ENCODE assay signal across 27 cellular contexts in genomic region chr17:50241431-50241830, GRCh38. TPM values are rescaled to one million over a fixed set of nuclear protein-coding genes. Genes with fewer than 3 reads are reported as not detected.
A peak's percentile ranks its signal among the peaks of the same experiment; 100 is the strongest.
DNase-seq lines count a peak whose midpoint lies in the region; ATAC-seq, FAIRE-seq and TF ChIP-seq lines count a peak whose summit lies in the region.
"Had no signal": no experiment of that assay in that cellular context is flagged by ENCODE, and none has a peak within 500 bp of the region (broad histone marks: within the 10 kb centered on the region; RNA-seq: fewer than 3 reads in every experiment).

No MANE protein-coding gene starts in this region.

- no peaks in the 10 kb centered on the region for H3K79me2 ChIP-seq in HepG2 (ENCODE audit: insufficient read depth, low read length)

- in situ Hi-C loops in HepG2 (cut with HindIII; ENCODE audit: extremely low pct_ligation_motif_present, low pct_unique_long_range_greater_than_20kb) = no loop called here

- H3K27ac ChIP-seq in HepG2 (ENCODE audit: extremely low read length, insufficient read depth, low read length) = no peak overlapping the region
- H3K27ac ChIP-seq in right lobe of liver = no peak overlapping the region
- no peak overlapping the region for H3K27ac ChIP-seq in HEK293 (ENCODE audit: extremely low read depth, low read depth, low read length)
- H3K27ac ChIP-seq: 22Rv1, BLaER1 had no signal

- peaks cover 8% of the 10 kb centered on the region; the same call in 1 of the 2 replicates for H3K27me3 Mint-ChIP-seq in WTC11 (ENCODE audit: low read depth)
- no peaks in the 10 kb centered on the region for H3K27me3 Mint-ChIP-seq in chondrocyte (ENCODE audit: low read depth)

- DNase-seq in HepG2 (ENCODE audit: low spot score) (no peak), right lobe of liver (no peak), WTC11 (ENCODE audit: low spot score) (no peak), chondrocyte (ENCODE audit: low spot score) (no peak), UCSD-AML1 (lab: John Stamatoyannopoulos, UW; ENCODE audit: unreplicated experiment) (no peak), NCI-H2029 (lab: John Stamatoyannopoulos, UW) (no peak)
- DNase-seq: ACHN; BE2C; C1 segment of cervical spinal cord; CD4-positive, alpha-beta memory T cell; CD4-positive, CD25-positive, alpha-beta regulatory T cell; CD8-positive, alpha-beta memory T cell; COR-L47; DMS 273 treated with DMSO at 0.1 percent for 48 hours; DMS153; DMS53; DMS79; DND-41; GDM1 had no signal

- 10% methylated on average over 5 of the region's 5 CpGs for WGBS in HepG2 (ENCODE audit: low lambda C conversion rate)
- 65% methylated on average over 5 of the region's 5 CpGs for WGBS in right lobe of liver (ENCODE audit: insufficient coverage, low coverage, low lambda C conversion rate, missing lambda C conversion rate)

- no peak for TF ChIP-seq CTCF in HepG2 (CRISPR knock-in tag; IDR thresholded peaks at IDR 0.05)
- TF ChIP-seq CTCF in right lobe of liver (IDR thresholded peaks at IDR 0.05) = no peak
- no peak for TF ChIP-seq CTCF in HEK293 (tag by site-specific recombination; IDR thresholded peaks at IDR 0.05)
- TF ChIP-seq CTCF in WTC11 (IDR thresholded peaks at IDR 0.05) = no peak
- no peak for TF ChIP-seq CTCF in chondrocyte (IDR thresholded peaks at IDR 0.05)

- ATAC-seq in HepG2 = no peak
- no peak for ATAC-seq in right lobe of liver
- ATAC-seq in WTC11 = no peak
- no peak for ATAC-seq in HG03378 (IDR thresholded peaks at IDR 0.05; ENCODE audit: unreplicated experiment)
- ATAC-seq: GM12878 had no signal

- H3K4me3 ChIP-seq in HepG2 (replicated peaks in 1 of 3; ENCODE audit: insufficient read depth in 1 of 3, low read depth in 2 of 3, low read length in 3 of 3) = no peak overlapping the region
- H3K4me3 ChIP-seq in right lobe of liver = no peak overlapping the region
- H3K4me3 ChIP-seq in HEK293 (ENCODE audit: low read depth, low read length) = no peak overlapping the region
- H3K4me3 ChIP-seq: BLaER1, GM12878 had no signal

- TF ChIP-seq EP300 in HepG2 (IDR thresholded peaks at IDR 0.05; ENCODE audit: low read depth in 2 of 2, low read length in 2 of 2) (no peak), HepG2 (CRISPR knock-in tag; IDR thresholded peaks at IDR 0.05; ENCODE audit: borderline replicate concordance) (no peak)

- POLR2A ChIA-PET in HepG2 (lab: Yijun Ruan, JAX) = no interaction called here
- POLR2A ChIA-PET in HEK293 (lab: Yijun Ruan, JAX) = no interaction called here
- POLR2A ChIA-PET in WTC11 (lab: Charles Lee) = no interaction called here

- BruUV-seq in HepG2 (replicated peaks; lab: Mats Ljungman, UMichigan) = no TSS peak

- H3K4me3 Mint-ChIP-seq in WTC11 (no peak overlapping the region), chondrocyte (ENCODE audit: unreplicated experiment) (no peak overlapping the region)
- H3K4me3 Mint-ChIP-seq: CD14-positive monocyte; CD4-positive, alpha-beta memory T cell; CD4-positive, CD25-positive, alpha-beta regulatory T cell; CD8-positive, alpha-beta memory T cell had no signal

- H3K4me1 ChIP-seq in HepG2 (ENCODE audit: insufficient read depth, low read length) (no peaks in the 10 kb centered on the region), right lobe of liver (no peaks in the 10 kb centered on the region), HEK293 (ENCODE audit: control insufficient read depth, insufficient read depth, low read length) (no peaks in the 10 kb centered on the region)
- H3K4me1 ChIP-seq: BE2C had no signal

- no peak overlapping the region for H3K9ac ChIP-seq in HepG2 (ENCODE audit: insufficient read depth, low read depth, low read length)
- H3K9ac ChIP-seq: BLaER1 had no signal

- TF ChIP-seq POLR2A in HepG2 (IDR thresholded peaks at IDR 0.05; ENCODE audit: insufficient read depth in 1 of 2, low read depth in 2 of 2, low read length in 2 of 2) = no peak
- no peak for TF ChIP-seq POLR2A in right lobe of liver (IDR thresholded peaks at IDR 0.05)

- H2AFZ ChIP-seq in HepG2 (ENCODE audit: low read length) = no peak overlapping the region

- H3K4me2 ChIP-seq in HepG2 (ENCODE audit: low read depth, low read length) = no peak overlapping the region
- H3K4me2 ChIP-seq: BLaER1 had no signal

- no peaks in the 10 kb centered on the region for H3K9me3 Mint-ChIP-seq in WTC11
- H3K9me3 Mint-ChIP-seq in chondrocyte (ENCODE audit: low read depth) = peaks cover 7% of the 10 kb centered on the region
- H3K9me3 Mint-ChIP-seq: CD4-positive, alpha-beta memory T cell; CD4-positive, CD25-positive, alpha-beta regulatory T cell; CD8-positive, alpha-beta memory T cell had no signal

- H3K27ac Mint-ChIP-seq in WTC11 (no peak overlapping the region), chondrocyte (ENCODE audit: unreplicated experiment) (peak overlapping the region; percentile 90)
- H3K27ac Mint-ChIP-seq: CD14-positive monocyte; CD4-positive, alpha-beta memory T cell; CD4-positive, CD25-positive, alpha-beta regulatory T cell had no signal

- H3K36me3 ChIP-seq in HepG2 (replicated peaks in 1 of 2; ENCODE audit: control insufficient read depth in 1 of 2, insufficient read depth in 2 of 2, low read length in 2 of 2) (no peaks in the 10 kb centered on the region), right lobe of liver (no peaks in the 10 kb centered on the region), HEK293 (ENCODE audit: control insufficient read depth in 2 of 2, insufficient read depth in 1 of 2, low read length in 2 of 2) (no peaks in the 10 kb centered on the region)
- H3K36me3 ChIP-seq: BE2C, BLaER1 had no signal

- H3K36me3 Mint-ChIP-seq in WTC11 = no peaks in the 10 kb centered on the region
- H3K36me3 Mint-ChIP-seq in chondrocyte (ENCODE audit: low read depth) = peaks cover 1% of the 10 kb centered on the region
- H3K36me3 Mint-ChIP-seq: CD14-positive monocyte; CD4-positive, alpha-beta memory T cell; CD4-positive, CD25-positive, alpha-beta regulatory T cell; CD8-positive, alpha-beta memory T cell had no signal

- TF ChIP-seq RAD21 in HepG2 (CRISPR knock-in tag; IDR thresholded peaks at IDR 0.05) = no peak

- FAIRE-seq in HepG2 (lab: Jason Lieb, UNC) = no peak
- FAIRE-seq: GM12878, GM12892, GM18507 had no signal

- H3K4me1 Mint-ChIP-seq in WTC11 (no peaks in the 10 kb centered on the region), chondrocyte (ENCODE audit: low read depth) (peaks cover 50% of the 10 kb centered on the region)
- H3K4me1 Mint-ChIP-seq: CD14-positive monocyte; CD4-positive, CD25-positive, alpha-beta regulatory T cell; CD8-positive, alpha-beta memory T cell had no signal

- no peaks in the 10 kb centered on the region for H4K20me1 ChIP-seq in HepG2 (ENCODE audit: insufficient read depth, low read length)
- H4K20me1 ChIP-seq: BLaER1 had no signal

- intact Hi-C loops in HepG2 (cut with micrococcal nuclease; ENCODE audit: unreplicated experiment) = no loop called here
- intact Hi-C loops in right lobe of liver (cut with DNase I) = no loop called here

- CTCF ChIA-PET in HepG2 (lab: Yijun Ruan, JAX; ENCODE audit: low intra/inter-chr PET ratio, low total read pairs) (no interaction called here), HEK293 (lab: Yijun Ruan, JAX) (interaction anchor here (0.6 to 1.7 kb wide), 5 partner anchors 23 to 1362 kb away, joined by 4 to 11 read pairs (median 5); partner anchors contain the start of gene COL1A1), WTC11 (lab: Charles Lee) (no interaction called here)

- H3K27me3 ChIP-seq in HepG2 (ENCODE audit: control insufficient read depth in 1 of 2, insufficient read depth in 2 of 2, low read length in 2 of 2) (peaks cover 0 to 8% of the 10 kb centered on the region in 2 experiments; a peak in 4 of 5 replicates), right lobe of liver (no peaks in the 10 kb centered on the region)
- H3K27me3 ChIP-seq: BLaER1 had no signal

- H3K9me3 ChIP-seq in HepG2 (ENCODE audit: low read length) = no peaks in the 10 kb centered on the region
- H3K9me3 ChIP-seq in right lobe of liver = no peaks in the 10 kb centered on the region
- H3K9me3 ChIP-seq in HEK293 (ENCODE audit: control insufficient read depth, insufficient read depth, low read depth, low read length) = no peaks in the 10 kb centered on the region
- H3K9me3 ChIP-seq: BE2C, BLaER1 had no signal

RNA-seq across cellular contexts. Expression of gene TMEM92, which starts 32.8 kb away (rescaled TPM):
- not detected in 2 replicates for total RNA-seq in HepG2 (2016; rRNA removed; fragmentation: Illumina TruSeq; extraction: Trizol)
- total RNA-seq in HepG2 (2016; cell fraction: cytosol; rRNA removed; fragmentation: Illumina TruSeq; extraction: Trizol; ENCODE audit: low read depth) = not detected in 2 replicates
- total RNA-seq in HepG2 (2016; cell fraction: insoluble cytoplasmic fraction; rRNA removed; fragmentation: Illumina TruSeq; extraction: Trizol) = not detected in 2 replicates
- total RNA-seq in HepG2 (2016; cell fraction: membrane; rRNA removed; fragmentation: Illumina TruSeq; extraction: Trizol) = 0.14 TPM in 1 of 2 replicates, not detected in the other
- not detected in 2 replicates for total RNA-seq in HepG2 (2016; cell fraction: nucleus; rRNA removed; fragmentation: Illumina TruSeq; extraction: Trizol)
- polyA plus RNA-seq in HepG2 (2011; rRNA removed) = 0.07 and 0.10 TPM in 2 replicates
- polyA plus RNA-seq in HepG2 (2011; cell fraction: cytosol; rRNA removed) = 0.25 and 0.47 TPM in 2 replicates
- polyA plus RNA-seq in HepG2 (2011; cell fraction: nucleus; rRNA removed) = 0.07 and 0.08 TPM in 2 replicates
- 0.11 and 0.31 TPM in 2 replicates for polyA plus RNA-seq in HepG2 (2012)
- 0.05 and 0.06 TPM in 2 replicates for polyA plus RNA-seq in HepG2 (2016; cell fraction: cytosol; fragmentation: Illumina TruSeq; extraction: Trizol; ENCODE audit: low read depth)
- not detected in 2 replicates for polyA plus RNA-seq in HepG2 (2016; cell fraction: insoluble cytoplasmic fraction; fragmentation: Illumina TruSeq; extraction: Trizol; ENCODE audit: low read depth)
- 0.23 TPM in 1 of 2 replicates, not detected in the other for polyA plus RNA-seq in HepG2 (2016; cell fraction: membrane; fragmentation: Illumina TruSeq; extraction: Trizol; ENCODE audit: low read depth)
- polyA plus RNA-seq in HepG2 (2016; cell fraction: nucleus; fragmentation: Illumina TruSeq; extraction: Trizol; ENCODE audit: insufficient read depth, low read depth) = not detected in 2 replicates
- 0.32 and 15.1 TPM in 2 replicates for polyA minus RNA-seq in HepG2 (2011; rRNA and poly(A)+ RNA removed; ENCODE audit: low replicate concordance)
- polyA minus RNA-seq in HepG2 (2011; cell fraction: cytosol; rRNA and poly(A)+ RNA removed) = not detected in 2 replicates
- polyA minus RNA-seq in HepG2 (2011; cell fraction: nucleus; rRNA and poly(A)+ RNA removed) = not detected in 2 replicates
- 10 to 100 TPM in 1 of 6 experiments, 1 to 10 TPM in 5; 1.5 to 20.0 (median 8.7) TPM for total RNA-seq in right lobe of liver
- 9.8 to 10.4 TPM (median 10.3 TPM) in 3 replicates for total RNA-seq in WTC11 (2021)
- 1.6 to 1.7 TPM (median 1.7 TPM) in 3 replicates for total RNA-seq in chondrocyte
- total RNA-seq: CD4-positive, alpha-beta memory T cell; CD4-positive, CD25-positive, alpha-beta regulatory T cell; CD8-positive, alpha-beta memory T cell had no signal
- polyA plus RNA-seq: CD14-positive monocyte; CD4-positive, alpha-beta memory T cell; CD4-positive, CD25-positive, alpha-beta regulatory T cell; CD8-positive, alpha-beta memory T cell had no signal

RNA-seq across cellular contexts. Expression of gene COL1A1, which starts 40.0 kb away (rescaled TPM):
- total RNA-seq in HepG2 (2016; rRNA removed; fragmentation: Illumina TruSeq; extraction: Trizol) = 0.17 TPM in 1 of 2 replicates, not detected in the other
- not detected in 2 replicates for total RNA-seq in HepG2 (2016; cell fraction: cytosol; rRNA removed; fragmentation: Illumina TruSeq; extraction: Trizol; ENCODE audit: low read depth)
- 0.03 and 0.06 TPM in 2 replicates for total RNA-seq in HepG2 (2016; cell fraction: insoluble cytoplasmic fraction; rRNA removed; fragmentation: Illumina TruSeq; extraction: Trizol)
- total RNA-seq in HepG2 (2016; cell fraction: membrane; rRNA removed; fragmentation: Illumina TruSeq; extraction: Trizol) = 0.09 and 0.24 TPM in 2 replicates
- 0.68 and 0.72 TPM in 2 replicates for total RNA-seq in HepG2 (2016; cell fraction: nucleus; rRNA removed; fragmentation: Illumina TruSeq; extraction: Trizol)
- 0.05 and 0.14 TPM in 2 replicates for polyA plus RNA-seq in HepG2 (2011; rRNA removed)
- 0.01 TPM in 1 of 2 replicates, not detected in the other for polyA plus RNA-seq in HepG2 (2011; cell fraction: cytosol; rRNA removed)
- polyA plus RNA-seq in HepG2 (2011; cell fraction: nucleus; rRNA removed) = 1.7 and 2.5 TPM in 2 replicates
- polyA plus RNA-seq in HepG2 (2012) = 0.19 TPM in 2 replicates
- 0.03 TPM in 1 of 2 replicates, not detected in the other for polyA plus RNA-seq in HepG2 (2016; cell fraction: cytosol; fragmentation: Illumina TruSeq; extraction: Trizol; ENCODE audit: low read depth)
- polyA plus RNA-seq in HepG2 (2016; cell fraction: insoluble cytoplasmic fraction; fragmentation: Illumina TruSeq; extraction: Trizol; ENCODE audit: low read depth) = 0.07 TPM in 1 of 2 replicates, not detected in the other
- polyA plus RNA-seq in HepG2 (2016; cell fraction: membrane; fragmentation: Illumina TruSeq; extraction: Trizol; ENCODE audit: low read depth) = not detected in 2 replicates
- polyA plus RNA-seq in HepG2 (2016; cell fraction: nucleus; fragmentation: Illumina TruSeq; extraction: Trizol; ENCODE audit: insufficient read depth, low read depth) = 1.00 and 2.8 TPM in 2 replicates
- 35.8 TPM in 1 of 2 replicates, not detected in the other for polyA minus RNA-seq in HepG2 (2011; rRNA and poly(A)+ RNA removed; ENCODE audit: low replicate concordance)
- 0.70 and 0.79 TPM in 2 replicates for polyA minus RNA-seq in HepG2 (2011; cell fraction: cytosol; rRNA and poly(A)+ RNA removed)
- 0.52 and 1.2 TPM in 2 replicates for polyA minus RNA-seq in HepG2 (2011; cell fraction: nucleus; rRNA and poly(A)+ RNA removed)
- total RNA-seq in right lobe of liver = 100 to 1,000 TPM in 1 of 6 experiments, 10 to 100 TPM in 4, 1 to 10 TPM in 1; 9.3 to 109 (median 34.7) TPM
- total RNA-seq in WTC11 (2021) = 46.1 to 52.1 TPM (median 50.4 TPM) in 3 replicates
- 34,852 to 36,120 TPM (median 35,333 TPM) in 3 replicates for total RNA-seq in chondrocyte
- polyA plus RNA-seq: CD14-positive monocyte; CD4-positive, alpha-beta memory T cell; CD4-positive, CD25-positive, alpha-beta regulatory T cell; CD8-positive, alpha-beta memory T cell had no signal

Comparison
In these comparisons a context has a peak if more than half of its experiments do, and no peak if none do; other contexts are left out.
1. RNA of gene COL1A1, which starts 40.0 kb away (total RNA-seq): 34,852 to 36,120 TPM in chondrocyte; 46.1 to 52.1 TPM in WTC11, 9.3 to 109 TPM in right lobe of liver and 0.03 to 0.72 TPM in HepG2; every median in the first group is over 100 times any median in the second.
2. Of the 63 proteins assayed by ChIP-seq in both HepG2 and HEK293: peak only in HepG2: none; only in HEK293: SETDB1; in both: none; in neither: 62.